ENCODE assay signal across 23 cellular contexts in genomic region chr6:33017024-33017423, GRCh38. TPM values are rescaled to one million over a fixed set of nuclear protein-coding genes. Genes with fewer than 3 reads are reported as not detected.
DNase-seq lines count a peak whose midpoint lies in the region; ATAC-seq and TF ChIP-seq lines count a peak whose summit lies in the region.
"Had no signal": no experiment of that assay in that cellular context is flagged by ENCODE, and none has a peak within 500 bp of the region (broad histone marks: within the 10 kb centered on the region; RNA-seq: fewer than 3 reads in every experiment).

No MANE protein-coding gene starts in this region.

- H3K4me1 ChIP-seq in heart right ventricle = peaks cover 0 to 65% (median 48%) of the 10 kb centered on the region in 9 donors
- H3K4me1 ChIP-seq: BE2C had no signal

- H3K36me3 ChIP-seq in heart right ventricle = no peaks in the 10 kb centered on the region
- H3K36me3 ChIP-seq: BE2C had no signal

- H3K36me3 Mint-ChIP-seq in central memory CD8-positive, alpha-beta T cell (ENCODE audit: insufficient read depth) = no peaks in the 10 kb centered on the region
- H3K36me3 Mint-ChIP-seq: CD4-positive, alpha-beta memory T cell had no signal

- peak overlapping the region in 6 of 10 donors; percentile 84 to 95 (median 91) for H3K27ac ChIP-seq in heart right ventricle
- peak overlapping the region in 17 of 21 experiments; percentile 2 to 90 (median 78) for H3K27ac ChIP-seq in skin epidermis
- H3K27ac ChIP-seq: HL-60 had no signal

- intact Hi-C loops in heart right ventricle (cut with DNase I) = loop anchor here in 8 of 10 donors (5.0 to 10.0 kb wide), 5 partner anchors 60 to 230 kb away; partner anchors contain the start of gene HLA-DPB1 (in 1 of the 8)
- intact Hi-C loops in Right ventricle myocardium inferior (cut with DNase I) = loop anchor here (10.0 kb wide), 1 partner anchor 128 kb away; no protein-coding TSS in a partner anchor

- H3K4me3 ChIP-seq in heart right ventricle (peak overlapping the region in 1 of 10 donors; percentile 6), skin epidermis (no peak overlapping the region)

- H3K27me3 ChIP-seq in heart right ventricle = peaks cover 0 to 15% (median 6%) of the 10 kb centered on the region in 7 donors

- no peak for TF ChIP-seq CTCF in heart right ventricle (IDR thresholded peaks at IDR 0.05)

- peak overlapping the region; percentile 76 for H3K27ac Mint-ChIP-seq in central memory CD8-positive, alpha-beta T cell (ENCODE audit: low read depth)

- ATAC-seq in heart right ventricle = no peak
- ATAC-seq in Right ventricle myocardium inferior = no peak
- no peak for ATAC-seq in central memory CD8-positive, alpha-beta T cell (replicated peaks; ENCODE audit: extremely low read depth, poor library complexity, severe bottlenecking)
- no peak for ATAC-seq in GM21825 (IDR thresholded peaks at IDR 0.05; ENCODE audit: unreplicated experiment)
- ATAC-seq in HG03565 (IDR thresholded peaks at IDR 0.05; ENCODE audit: unreplicated experiment) = no peak
- no peak for ATAC-seq in GM18520 (IDR thresholded peaks at IDR 0.05; ENCODE audit: unreplicated experiment)
- no peak for ATAC-seq in HG02678 (IDR thresholded peaks at IDR 0.05; ENCODE audit: unreplicated experiment)

- H3K4me1 Mint-ChIP-seq in central memory CD8-positive, alpha-beta T cell = peaks cover 33% of the 10 kb centered on the region

- no peaks in the 10 kb centered on the region for H3K27me3 Mint-ChIP-seq in central memory CD8-positive, alpha-beta T cell

- no peak overlapping the region for H3K4me3 Mint-ChIP-seq in central memory CD8-positive, alpha-beta T cell
- H3K4me3 Mint-ChIP-seq: CD4-positive, alpha-beta memory T cell had no signal

- DNase-seq in heart right ventricle (no peak), Right ventricle myocardium inferior (ENCODE audit: missing footprints) (no peak)
- DNase-seq in central memory CD8-positive, alpha-beta T cell (ENCODE audit: low spot score in 2 of 2) = no peak
- DNase-seq: BE2C; CD4-positive, alpha-beta memory T cell; DMS53; H7; Karpas-422; NCI-H1417 treated with DMSO at 0.1 percent for 48 hours; NCI-H187 treated with DMSO at 0.1 percent for 48 hours; NCI-H2227 treated with DMSO at 0.1 percent for 48 hours; NCI-H510A treated with DMSO at 0.1 percent for 48 hours; NCI-H774; SHP77 had no signal

- H3K9me3 Mint-ChIP-seq in central memory CD8-positive, alpha-beta T cell = no peaks in the 10 kb centered on the region
- H3K9me3 Mint-ChIP-seq: CD4-positive, alpha-beta memory T cell had no signal

- WGBS in heart right ventricle, 2 donors = 63 to 64% methylated on average over 5 of the region's 5 CpGs

- H3K9me3 ChIP-seq in heart right ventricle = no peaks in the 10 kb centered on the region
- H3K9me3 ChIP-seq: BE2C had no signal

RNA-seq across cellular contexts. Expression of gene HLA-DOA, which starts 7.6 kb away (rescaled TPM):
- total RNA-seq in heart right ventricle = 10 to 100 TPM in 1 of 10 donors, 1 to 10 TPM in 8, under 1 TPM in 1; 0.75 to 22.8 (median 2.0) TPM
- 1 to 10 TPM in 1 of 2 donors, under 1 TPM in 1; 0.65 to 2.1 TPM for polyA plus RNA-seq in heart right ventricle
- total RNA-seq in Right ventricle myocardium inferior = 1.5 TPM
- total RNA-seq: A172, HT1080, MCF 10A had no signal

RNA-seq across cellular contexts. Expression of gene BRD2, which starts 48.6 kb away (rescaled TPM):
- total RNA-seq in heart right ventricle (10 to 100 TPM; 64.9 to 97.0 (median 74.9) TPM), Right ventricle myocardium inferior (64.1 TPM)
- 10 to 100 TPM; 49.3 to 87.2 TPM for polyA plus RNA-seq in heart right ventricle

RNA-seq across cellular contexts. Expression of gene HLA-DPA1, which starts 56.4 kb away (rescaled TPM):
- 100 to 1,000 TPM in 1 of 10 donors, 10 to 100 TPM in 9; 17.8 to 328 (median 53.6) TPM for total RNA-seq in heart right ventricle
- polyA plus RNA-seq in heart right ventricle = 10 to 100 TPM; 18.2 to 24.3 TPM
- total RNA-seq in Right ventricle myocardium inferior = 42.8 TPM
- total RNA-seq: MCF 10A had no signal

RNA-seq across cellular contexts. Expression of gene HLA-DPB1, which starts 58.8 kb away (rescaled TPM):
- 100 to 1,000 TPM in 1 of 10 donors, 10 to 100 TPM in 9; 19.2 to 264 (median 34.8) TPM for total RNA-seq in heart right ventricle
- polyA plus RNA-seq in heart right ventricle = 10 to 100 TPM; 18.7 to 48.2 TPM
- 38.4 TPM for total RNA-seq in Right ventricle myocardium inferior
- total RNA-seq: A172, MCF 10A had no signal
